In genomic region chr11:23278121-23278520, GRCh38 we compare ENCODE assay signal across 19 cellular contexts.
DNase-seq lines count a peak whose midpoint lies in the region; TF ChIP-seq lines count a peak whose summit lies in the region.
"Had no signal": no experiment of that assay in that cellular context is flagged by ENCODE, and none has a peak within 500 bp of the region (broad histone marks: within the 10 kb centered on the region; RNA-seq: fewer than 3 reads in every experiment).

No MANE protein-coding gene starts in this region.

- H3K4me3 Mint-ChIP-seq in immature natural killer cell, result no peak overlapping the region
- H3K4me3 Mint-ChIP-seq in CD4-positive, alpha-beta memory T cell, result no peak overlapping the region
- H3K4me3 Mint-ChIP-seq: activated CD4-positive, alpha-beta T cell treated with anti-CD3 and anti-CD28 coated beads, Interleukin-2, amount 10 ng/mL, durations not matched to agents 24 days and 14 days; activated naive CD4-positive, alpha-beta T cell treated with anti-CD3 and anti-CD28 coated beads for 36 hours had no signal

- H3K27me3 Mint-ChIP-seq in immature natural killer cell (ENCODE audit: low read depth in 3 of 3), result peaks cover 1 to 4% (median 2%) of the 10 kb centered on the region in 3 donors
- no peaks in the 10 kb centered on the region for H3K27me3 Mint-ChIP-seq in CD4-positive, alpha-beta memory T cell
- H3K27me3 Mint-ChIP-seq: activated CD4-positive, alpha-beta T cell treated with anti-CD3 and anti-CD28 coated beads, Interleukin-2, amount 10 ng/mL, durations not matched to agents 24 days and 14 days had no signal

- no peak overlapping the region for H3K27ac Mint-ChIP-seq in immature natural killer cell
- no peak overlapping the region for H3K27ac Mint-ChIP-seq in CD4-positive, alpha-beta memory T cell
- H3K27ac Mint-ChIP-seq: activated CD4-positive, alpha-beta T cell treated with anti-CD3 and anti-CD28 coated beads, Interleukin-2, amount 10 ng/mL, durations not matched to agents 24 days and 14 days; activated naive CD4-positive, alpha-beta T cell treated with anti-CD3 and anti-CD28 coated beads for 36 hours had no signal

- POLR2A ChIA-PET in CD4-positive, alpha-beta memory T cell (lab: Charles Lee; ENCODE audit: partially characterized antibody), result no interaction called here

- in situ Hi-C loops in astrocyte of the cerebellum (cut with HindIII; ENCODE audit: low sequenced_read_pairs), result no loop called here

- H3K27me3 ChIP-seq in CD4-positive, alpha-beta memory T cell (ENCODE audit: insufficient read depth, low read length), result no peaks in the 10 kb centered on the region
- H3K27me3 ChIP-seq: right atrium auricular region, stomach had no signal

- no peaks in the 10 kb centered on the region for H3K9me3 ChIP-seq in CD4-positive, alpha-beta memory T cell (ENCODE audit: control insufficient read depth in 1 of 2, low read length in 2 of 2)
- H3K9me3 ChIP-seq: A549, mucosa of descending colon, right atrium auricular region, stomach had no signal

- H3K27ac ChIP-seq in CD4-positive, alpha-beta memory T cell (ENCODE audit: low read depth, low read length), result no peak overlapping the region
- H3K27ac ChIP-seq: A549, right atrium auricular region, SK-N-MC, stomach had no signal

- H3K36me3 Mint-ChIP-seq in immature natural killer cell, result no peaks in the 10 kb centered on the region
- H3K36me3 Mint-ChIP-seq in CD4-positive, alpha-beta memory T cell, result no peaks in the 10 kb centered on the region

- H3K4me1 Mint-ChIP-seq in immature natural killer cell, result no peaks in the 10 kb centered on the region
- no peaks in the 10 kb centered on the region for H3K4me1 Mint-ChIP-seq in CD4-positive, alpha-beta memory T cell
- H3K4me1 Mint-ChIP-seq: activated CD4-positive, alpha-beta T cell treated with anti-CD3 and anti-CD28 coated beads, Interleukin-2, amount 10 ng/mL, durations not matched to agents 24 days and 14 days had no signal

- no peaks in the 10 kb centered on the region for H3K4me1 ChIP-seq in CD4-positive, alpha-beta memory T cell (ENCODE audit: insufficient read depth, low read length)
- H3K4me1 ChIP-seq: A549, right atrium auricular region, stomach had no signal

- CTCF ChIA-PET in CD4-positive, alpha-beta memory T cell (lab: Charles Lee; ENCODE audit: partially characterized antibody), result no interaction called here

- H3K9me3 Mint-ChIP-seq in immature natural killer cell, result no peaks in the 10 kb centered on the region
- peaks cover 2 to 20% (median 8%) of the 10 kb centered on the region in 8 donors for H3K9me3 Mint-ChIP-seq in CD4-positive, alpha-beta memory T cell
- H3K9me3 Mint-ChIP-seq: activated CD4-positive, alpha-beta T cell treated with anti-CD3 and anti-CD28 coated beads, Interleukin-2, amount 10 ng/mL, durations not matched to agents 24 days and 14 days had no signal

- DNase-seq in AG08395 (ENCODE audit: low spot score) (peak; percentile 53), HS-5 (ENCODE audit: low read depth) (peak; percentile 58), astrocyte of the cerebellum (ENCODE audit: low read depth) (peak; percentile 34), foreskin fibroblast (peak; percentile 65 to 80), immature natural killer cell (no peak), epidermal melanocyte (ENCODE audit: insufficient read length, low spot score) (no peak), NOMO-1 (lab: John Stamatoyannopoulos, UW; ENCODE audit: unreplicated experiment in 2 of 2) (no peak)
- no peak for DNase-seq in CD4-positive, alpha-beta memory T cell
- DNase-seq: activated CD4-positive, alpha-beta T cell treated with anti-CD3 and anti-CD28 coated beads, Interleukin-2, amount 10 ng/mL, durations not matched to agents 24 days and 14 days; activated naive CD4-positive, alpha-beta T cell treated with anti-CD3 and anti-CD28 coated beads for 36 hours; activated T-cell treated with anti-CD3 and anti-CD28 coated beads for 4 hours; mucosa of descending colon; NCI-H1092; nucleus accumbens; stomach had no signal

- no peaks in the 10 kb centered on the region for H3K36me3 ChIP-seq in CD4-positive, alpha-beta memory T cell (ENCODE audit: insufficient read depth, low read length)
- H3K36me3 ChIP-seq: right atrium auricular region, stomach had no signal

- no peak for TF ChIP-seq CTCF in astrocyte of the cerebellum (IDR thresholded peaks at IDR 0.05; ENCODE audit: low read depth, low read length, missing control alignments)
- no peak for TF ChIP-seq CTCF in foreskin fibroblast (IDR thresholded peaks at IDR 0.05; ENCODE audit: low read depth, low read length)

- H3K4me3 ChIP-seq in astrocyte of the cerebellum (ENCODE audit: low read depth, low read length) (no peak overlapping the region), foreskin fibroblast (ENCODE audit: low read depth in 1 of 2, low read length in 2 of 2) (no peak overlapping the region)
- no peak overlapping the region for H3K4me3 ChIP-seq in CD4-positive, alpha-beta memory T cell (ENCODE audit: low read length in 2 of 2)
- H3K4me3 ChIP-seq: A549, K562, mucosa of descending colon, right atrium auricular region, SK-N-MC, stomach had no signal

- intact Hi-C loops in CD4-positive, alpha-beta memory T cell (cut with micrococcal nuclease), result no loop called here

Comparison
In these comparisons a context has a peak if more than half of its experiments do, and no peak if none do; other contexts are left out.
1. DNase-seq: peak in AG08395 (single experiment), HS-5 (single experiment), astrocyte of the cerebellum (single experiment) and foreskin fibroblast (2 of 2); none in immature natural killer cell (0 of 3), epidermal melanocyte (single experiment), NOMO-1 (0 of 2) and CD4-positive, alpha-beta memory T cell (0 of 5).